In the genomic region with DNA sequence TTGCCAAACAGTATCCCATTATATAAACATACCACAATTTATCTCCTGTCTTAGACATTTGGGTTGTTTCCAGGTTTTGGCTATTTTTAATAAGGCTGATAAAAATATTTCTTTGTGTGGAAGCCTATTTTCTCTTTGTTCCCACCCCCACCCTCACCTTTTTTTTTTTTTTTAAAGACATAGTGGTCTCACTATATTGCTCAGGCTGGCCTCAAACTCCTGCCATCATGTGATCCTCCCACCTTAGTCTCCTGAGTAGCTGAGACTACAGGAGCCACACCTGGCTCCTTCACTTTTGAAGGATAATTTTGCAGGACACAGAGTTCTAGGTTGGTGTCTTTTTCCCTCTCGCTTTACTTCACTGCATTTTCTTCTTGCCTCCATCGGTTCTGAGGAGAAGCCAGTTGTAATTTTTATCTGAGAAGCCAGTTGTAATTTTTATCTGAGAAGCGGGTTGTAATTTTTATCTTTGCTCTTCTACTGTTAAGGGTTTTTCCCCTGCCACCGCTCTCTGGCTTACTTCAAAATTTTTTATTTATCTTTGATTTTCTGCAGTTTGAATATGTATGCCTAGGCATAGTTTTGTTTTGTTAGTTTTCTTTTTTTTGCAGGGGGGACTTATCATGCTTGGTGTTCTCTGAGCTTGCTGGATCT, we compare ENCODE assay signal across 25 cellular contexts.
DNase-seq lines count a peak whose midpoint lies in the region; ATAC-seq, FAIRE-seq and TF ChIP-seq lines count a peak whose summit lies in the region.
"Had no signal": no experiment of that assay in that cellular context is flagged by ENCODE, and none has a peak within 500 bp of the region (broad histone marks: within the 10 kb centered on the region; RNA-seq: fewer than 3 reads in every experiment).

No MANE protein-coding gene starts in this region.

- H3K27me3 ChIP-seq in GM12878 (replicated peaks in 1 of 2; ENCODE audit: control insufficient read depth in 2 of 2, insufficient read depth in 2 of 2, low read length in 1 of 2) (no peaks in the 10 kb centered on the region), thyroid gland (no peaks in the 10 kb centered on the region)
- H3K27me3 ChIP-seq: SJSA1 had no signal

- no peak overlapping the region for H3K27ac ChIP-seq in GM12878 (ENCODE audit: control insufficient read depth, insufficient read depth)
- no peak overlapping the region for H3K27ac ChIP-seq in thyroid gland
- H3K27ac ChIP-seq: SJSA1 had no signal

- 33% methylated on average over 4 of the region's 4 CpGs for WGBS in GM12878 (ENCODE audit: insufficient coverage, insufficient replicate concordance, low lambda C conversion rate, missing lambda C conversion rate)
- WGBS in thyroid gland, 2 donors: 90 to 91% methylated on average over 4 of the region's 4 CpGs

- ATAC-seq in GM19395 (IDR thresholded peaks at IDR 0.05; ENCODE audit: unreplicated experiment) (peak; percentile 22), GM12878 (no peak)
- no peak for ATAC-seq in natural killer cell treated with Interleukin-12 subunit alpha and Interleukin-12 subunit beta and Interleukin-15 and Interleukin-18, amount 100 ng/mL, for 72 hours

- SMC1A ChIA-PET in GM12878 (lab: Charles Lee; ENCODE audit: uncharacterized antibody, unreplicated experiment): no interaction called here

- H3K9me3 Mint-ChIP-seq in natural killer cell treated with Interleukin-12 subunit alpha and Interleukin-12 subunit beta and Interleukin-15 and Interleukin-18, amount 100 ng/mL, for 72 hours: no peaks in the 10 kb centered on the region
- H3K9me3 Mint-ChIP-seq: HFFc6 had no signal

- H3K36me3 Mint-ChIP-seq in natural killer cell treated with Interleukin-12 subunit alpha and Interleukin-12 subunit beta and Interleukin-15 and Interleukin-18, amount 100 ng/mL, for 72 hours: no peaks in the 10 kb centered on the region
- H3K36me3 Mint-ChIP-seq: CD4-positive, CD25-positive, alpha-beta regulatory T cell had no signal

- no peaks in the 10 kb centered on the region for H3K79me2 ChIP-seq in GM12878 (ENCODE audit: control insufficient read depth, insufficient read depth, low read length)

- in situ Hi-C loops in GM12878 (cut with MboI): no loop called here

- H3K4me1 ChIP-seq in GM12878 (ENCODE audit: control insufficient read depth, insufficient read depth, low read length) (no peaks in the 10 kb centered on the region), thyroid gland (no peaks in the 10 kb centered on the region)
- H3K4me1 ChIP-seq: SJSA1 had no signal

- no peak for FAIRE-seq in GM12878 (lab: Jason Lieb, UNC)
- FAIRE-seq: D721Med, GM18507, HTR-8/SVneo had no signal

- TF ChIP-seq RAD21 in GM12878 (IDR thresholded peaks at IDR 0.05; ENCODE audit: insufficient read depth, low read depth, low read length): no peak

- no peak overlapping the region for H3K4me3 ChIP-seq in GM12878
- no peak overlapping the region for H3K4me3 ChIP-seq in thyroid gland (replicated peaks in 1 of 3)
- H3K4me3 ChIP-seq: HAP-1, SJSA1 had no signal

- no peak overlapping the region for H3K4me3 Mint-ChIP-seq in natural killer cell treated with Interleukin-12 subunit alpha and Interleukin-12 subunit beta and Interleukin-15 and Interleukin-18, amount 100 ng/mL, for 72 hours
- H3K4me3 Mint-ChIP-seq: CD4-positive, CD25-positive, alpha-beta regulatory T cell; HFFc6 had no signal

- no peak overlapping the region for H3K4me2 ChIP-seq in GM12878 (ENCODE audit: control insufficient read depth, insufficient read depth)

- H3K27me3 Mint-ChIP-seq in natural killer cell treated with Interleukin-12 subunit alpha and Interleukin-12 subunit beta and Interleukin-15 and Interleukin-18, amount 100 ng/mL, for 72 hours: peaks cover 11 to 32% of the 10 kb centered on the region in 2 donors

- TF ChIP-seq POLR2A in GM12878 (IDR thresholded peaks at IDR 0.05; ENCODE audit: low read depth, low read length) (no peak), thyroid gland (IDR thresholded peaks at IDR 0.05) (no peak)

- RAD21 ChIA-PET in GM12878 (lab: Charles Lee; ENCODE audit: unreplicated experiment): no interaction called here

- no peak for TF ChIP-seq EP300 in GM12878 (IDR thresholded peaks at IDR 0.05; ENCODE audit: borderline replicate concordance in 1 of 2, control insufficient read depth in 1 of 2, low read depth in 2 of 2, low read length in 2 of 2)

- TF ChIP-seq CTCF in GM12878 (IDR thresholded peaks at IDR 0.05 in 2 of 3, conservative IDR thresholded peaks at IDR 0.05 in 1 of 3; ENCODE audit: control insufficient read depth in 2 of 3, extremely low read depth in 1 of 3, insufficient read depth in 1 of 3, low read depth in 3 of 3, low read length in 3 of 3) (no peak), thyroid gland (IDR thresholded peaks at IDR 0.05) (no peak)

- H3K27ac Mint-ChIP-seq in natural killer cell treated with Interleukin-12 subunit alpha and Interleukin-12 subunit beta and Interleukin-15 and Interleukin-18, amount 100 ng/mL, for 72 hours: no peak overlapping the region
- H3K27ac Mint-ChIP-seq: CD4-positive, CD25-positive, alpha-beta regulatory T cell; HFFc6 had no signal

- DNase-seq in CMK (ENCODE audit: low read depth): peak; percentile 5
- peak; percentile 69 for DNase-seq in OCI-M1 (lab: John Stamatoyannopoulos, UW)
- DNase-seq in GM12878 (ENCODE audit: low read depth, low spot score): no peak
- DNase-seq in natural killer cell treated with Interleukin-12 subunit alpha and Interleukin-12 subunit beta and Interleukin-15 and Interleukin-18, amount 100 ng/mL, for 72 hours (ENCODE audit: low spot score): no peak
- DNase-seq in OCI-M2 (lab: John Stamatoyannopoulos, UW; ENCODE audit: unreplicated experiment): no peak
- DNase-seq in NCI-H1417 (lab: John Stamatoyannopoulos, UW): no peak
- no peak for DNase-seq in thyroid gland
- DNase-seq: CD4-positive, CD25-positive, alpha-beta regulatory T cell; GOT3; HFFc6; KBM-7; NCI-H1105 treated with DMSO at 0.1 percent for 48 hours; NCI-H2029; NCI-H446; NCI-H524 treated with DMSO at 0.1 percent for 48 hours; NCI-H774; NK-92 treated with Interleukin-12 subunit alpha and Interleukin-12 subunit beta, amount 100 ng/mL, for 24 hours; Right ventricle myocardium superior; RPMI8226 had no signal

- intact Hi-C loops in GM12878 (cut with micrococcal nuclease; ENCODE audit: unreplicated experiment): no loop called here
- intact Hi-C loops in thyroid gland (cut with DNase I): no loop called here

- POLR2A ChIA-PET in GM12878 (lab: Charles Lee): no interaction called here

- H2AFZ ChIP-seq in GM12878 (ENCODE audit: control insufficient read depth, low read depth, low read length): peak overlapping the region; percentile 12; the same call in 1 of the 2 replicates

- H3K9ac ChIP-seq in GM12878 (ENCODE audit: control insufficient read depth, insufficient read depth, low read length): no peak overlapping the region

- H3K36me3 ChIP-seq in GM12878 (ENCODE audit: control insufficient read depth in 2 of 2, insufficient read depth in 2 of 2, low read length in 1 of 2) (no peaks in the 10 kb centered on the region), thyroid gland (no peaks in the 10 kb centered on the region)
- H3K36me3 ChIP-seq: HAP-1, SJSA1 had no signal

- no peaks in the 10 kb centered on the region for H3K4me1 Mint-ChIP-seq in natural killer cell treated with Interleukin-12 subunit alpha and Interleukin-12 subunit beta and Interleukin-15 and Interleukin-18, amount 100 ng/mL, for 72 hours (ENCODE audit: low read depth in 2 of 2)

- CTCF ChIA-PET in GM12878 (lab: Yijun Ruan, JAX): interaction anchor here (0.7 kb wide), 1 partner anchor 16 kb away, joined by 4 read pairs; no protein-coding TSS in a partner anchor

- no TSS peak for BruUV-seq in GM12878 (replicated peaks; lab: Mats Ljungman, UMichigan)

- H4K20me1 ChIP-seq in GM12878 (ENCODE audit: control insufficient read depth, insufficient read depth): no peaks in the 10 kb centered on the region

- H3K9me3 ChIP-seq in GM12878 (replicated peaks; ENCODE audit: control insufficient read depth, insufficient read depth, low read length) (no peaks in the 10 kb centered on the region), thyroid gland (no peaks in the 10 kb centered on the region)
- H3K9me3 ChIP-seq: HAP-1, SJSA1 had no signal

TF ChIP-seq in GM12878, 131 proteins besides CTCF, POLR2A, EP300 and RAD21 (continues in another document):
- TF ChIP-seq TARDBP (IDR thresholded peaks at IDR 0.05; ENCODE audit: borderline replicate concordance) (no peak), IKZF1 (conservative IDR thresholded peaks at IDR 0.05) (no peak), JUNB (IDR thresholded peaks at IDR 0.05) (no peak), RELB (IDR thresholded peaks at IDR 0.05; ENCODE audit: low read depth) (no peak), MYB (IDR thresholded peaks at IDR 0.05; ENCODE audit: borderline replicate concordance, low read depth, low read length) (no peak)
- TF ChIP-seq, protein P1, sequence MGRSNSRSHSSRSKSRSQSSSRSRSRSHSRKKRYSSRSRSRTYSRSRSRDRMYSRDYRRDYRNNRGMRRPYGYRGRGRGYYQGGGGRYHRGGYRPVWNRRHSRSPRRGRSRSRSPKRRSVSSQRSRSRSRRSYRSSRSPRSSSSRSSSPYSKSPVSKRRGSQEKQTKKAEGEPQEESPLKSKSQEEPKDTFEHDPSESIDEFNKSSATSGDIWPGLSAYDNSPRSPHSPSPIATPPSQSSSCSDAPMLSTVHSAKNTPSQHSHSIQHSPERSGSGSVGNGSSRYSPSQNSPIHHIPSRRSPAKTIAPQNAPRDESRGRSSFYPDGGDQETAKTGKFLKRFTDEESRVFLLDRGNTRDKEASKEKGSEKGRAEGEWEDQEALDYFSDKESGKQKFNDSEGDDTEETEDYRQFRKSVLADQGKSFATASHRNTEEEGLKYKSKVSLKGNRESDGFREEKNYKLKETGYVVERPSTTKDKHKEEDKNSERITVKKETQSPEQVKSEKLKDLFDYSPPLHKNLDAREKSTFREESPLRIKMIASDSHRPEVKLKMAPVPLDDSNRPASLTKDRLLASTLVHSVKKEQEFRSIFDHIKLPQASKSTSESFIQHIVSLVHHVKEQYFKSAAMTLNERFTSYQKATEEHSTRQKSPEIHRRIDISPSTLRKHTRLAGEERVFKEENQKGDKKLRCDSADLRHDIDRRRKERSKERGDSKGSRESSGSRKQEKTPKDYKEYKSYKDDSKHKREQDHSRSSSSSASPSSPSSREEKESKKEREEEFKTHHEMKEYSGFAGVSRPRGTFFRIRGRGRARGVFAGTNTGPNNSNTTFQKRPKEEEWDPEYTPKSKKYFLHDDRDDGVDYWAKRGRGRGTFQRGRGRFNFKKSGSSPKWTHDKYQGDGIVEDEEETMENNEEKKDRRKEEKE (IDR thresholded peaks at IDR 0.05): no peak

Comparison
In these comparisons a context has a peak if more than half of its experiments do, and no peak if none do; other contexts are left out.
1. DNase-seq: peak in CMK (single experiment) and OCI-M1 (single experiment); none in GM12878 (single experiment), natural killer cell treated with Interleukin-12 subunit alpha and Interleukin-12 subunit beta and Interleukin-15 and Interleukin-18, amount 100 ng/mL, for 72 hours (single experiment), OCI-M2 (single experiment), NCI-H1417 (0 of 3) and thyroid gland (0 of 2).